8 cellular contexts compared by ENCODE assay signal in the genomic region with DNA sequence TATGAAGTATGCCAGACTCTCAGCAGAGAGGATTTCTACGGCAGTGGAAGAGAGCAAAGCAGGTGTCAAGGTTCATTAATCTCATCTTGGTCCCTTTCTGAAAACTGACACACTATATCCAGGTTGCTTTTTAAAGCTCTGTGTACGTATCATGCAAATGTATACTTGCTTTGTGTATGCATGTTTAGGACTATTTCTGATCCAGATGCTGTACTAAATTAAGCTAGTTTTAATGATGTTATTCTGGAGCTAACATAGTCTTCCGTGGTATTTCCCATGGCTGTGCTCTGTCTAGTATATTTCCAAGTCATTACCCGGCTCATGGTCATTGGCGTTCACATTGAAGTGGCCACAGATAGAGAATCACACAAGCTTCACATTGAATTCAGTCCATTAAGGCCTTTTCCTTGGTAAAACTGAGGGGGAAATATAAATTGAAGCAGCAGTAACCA. TPM values are rescaled to one million over a fixed set of nuclear protein-coding genes. Genes with fewer than 3 reads are reported as not detected.
DNase-seq lines count a peak whose midpoint lies in the region; ATAC-seq and TF ChIP-seq lines count a peak whose summit lies in the region.

No MANE protein-coding gene starts in this region.

- H2AFZ ChIP-seq in neuronal stem cell (ENCODE audit: low read length): peak overlapping the region; percentile 57

- WGBS in neuronal stem cell (ENCODE audit: extremely low coverage in 2 of 2, insufficient read length in 2 of 2, insufficient replicate concordance in 1 of 2), 2 donors: no CpG with 5 or more reads among the region's 5 CpGs

- H2BK5ac ChIP-seq in neuronal stem cell (ENCODE audit: low read length): no peak overlapping the region

- H3K4me3 ChIP-seq in ascending aorta (no peak overlapping the region), neuronal stem cell (ENCODE audit: low read length in 2 of 2) (no peak overlapping the region)

- no peak overlapping the region for H3K4ac ChIP-seq in neuronal stem cell (ENCODE audit: low read length)

- intact Hi-C loops in ascending aorta (cut with DNase I): loop anchor here (10.0 kb wide), 2 partner anchors 439 to 881 kb away; partner anchors contain the start of genes DYNLT1 and TMEM242

- H3K9ac ChIP-seq in neuronal stem cell (ENCODE audit: low read depth, low read length, poor library complexity): no peak overlapping the region

- H3K18ac ChIP-seq in neuronal stem cell (ENCODE audit: low read length): no peak overlapping the region

- TF ChIP-seq CTCF in ascending aorta (IDR thresholded peaks at IDR 0.05): no peak

- no peak overlapping the region for H2AK5ac ChIP-seq in neuronal stem cell (ENCODE audit: low read depth, low read length)

- H3K9me3 ChIP-seq in ascending aorta (no peaks in the 10 kb centered on the region), neuronal stem cell (replicated peaks in 1 of 2; ENCODE audit: control insufficient read depth in 2 of 2, insufficient read depth in 1 of 2, low read depth in 1 of 2, low read length in 2 of 2) (no peaks in the 10 kb centered on the region)

- no peak overlapping the region for H3K14ac ChIP-seq in neuronal stem cell (ENCODE audit: low read length)

- DNase-seq in ascending aorta (ENCODE audit: low spot score in 2 of 2): no peak
- DNase-seq in neuronal stem cell (ENCODE audit: low spot score): no peak
- no peak for DNase-seq in RPMI8226
- DNase-seq in stimulated activated CD4-positive, alpha-beta T cell treated with anti-CD3 and anti-CD28 coated beads, Interleukin-4, amount 100 ng/mL, for 1 hour: no peak
- DNase-seq in NOMO-1 treated with DMSO at 0.1 percent for 48 hours (lab: John Stamatoyannopoulos, UW; ENCODE audit: unreplicated experiment): no peak
- no peak for DNase-seq in NCI-H1092 treated with DMSO at 0.1 percent for 48 hours (lab: John Stamatoyannopoulos, UW)

- H2BK12ac ChIP-seq in neuronal stem cell (ENCODE audit: low read length): no peak overlapping the region

- peak; percentile 17 for ATAC-seq in GM19324 (IDR thresholded peaks at IDR 0.05; ENCODE audit: low FRiP score, unreplicated experiment)
- ATAC-seq in HG03066 (IDR thresholded peaks at IDR 0.05; ENCODE audit: low read depth, unreplicated experiment): peak; percentile 20

- H3K27ac ChIP-seq in ascending aorta: peak overlapping the region; percentile 82 to 84
- no peak overlapping the region for H3K27ac ChIP-seq in neuronal stem cell (replicated peaks; ENCODE audit: low read length)

- H3K27me3 ChIP-seq in ascending aorta (no peaks in the 10 kb centered on the region), neuronal stem cell (ENCODE audit: control insufficient read depth in 3 of 3, insufficient read depth in 3 of 3, low read depth in 1 of 3, low read length in 3 of 3) (no peaks in the 10 kb centered on the region)

- no peaks in the 10 kb centered on the region for H3K79me1 ChIP-seq in neuronal stem cell (ENCODE audit: low read depth, low read length)

- no peak overlapping the region for H3K4me2 ChIP-seq in neuronal stem cell (ENCODE audit: insufficient read depth, low read length, poor library complexity, severe bottlenecking)

- H3K4me1 ChIP-seq in ascending aorta (peaks cover 12 to 43% of the 10 kb centered on the region in 2 donors), neuronal stem cell (ENCODE audit: control insufficient read depth in 2 of 2, insufficient read depth in 1 of 2, low read depth in 1 of 2, low read length in 2 of 2) (peaks cover 0 to 11% of the 10 kb centered on the region in 2 donors)

- H4K91ac ChIP-seq in neuronal stem cell (ENCODE audit: low read depth, low read length, poor library complexity): no peak overlapping the region

- no peak overlapping the region for H4K8ac ChIP-seq in neuronal stem cell (ENCODE audit: low read depth, low read length)

- H2BK120ac ChIP-seq in neuronal stem cell (ENCODE audit: low read depth, low read length): no peak overlapping the region

- H3K23ac ChIP-seq in neuronal stem cell (ENCODE audit: low read depth, low read length, poor library complexity): no peak overlapping the region

- no peaks in the 10 kb centered on the region for H3K36me3 ChIP-seq in ascending aorta
- H3K36me3 ChIP-seq in neuronal stem cell (replicated peaks in 1 of 2; ENCODE audit: control insufficient read depth in 2 of 2, insufficient read depth in 2 of 2, low read length in 2 of 2): no peaks in the 10 kb centered on the region

- H2BK15ac ChIP-seq in neuronal stem cell (ENCODE audit: low read length): no peak overlapping the region

RNA-seq across cellular contexts. Expression of gene SNX9, which starts 59.1 kb away (rescaled TPM):
- total RNA-seq in ascending aorta: 55.2 TPM
- 21.0 TPM for polyA plus RNA-seq in neuronal stem cell (2013, experiment 1 of 2)
- polyA plus RNA-seq in neuronal stem cell (2013, experiment 2 of 2): 21.3 TPM
